In genomic region chr14:61698216-61698980, GRCh38 we compare ENCODE assay signal across 8 cellular contexts. TPM values are rescaled to one million over a fixed set of nuclear protein-coding genes. Genes with fewer than 3 reads are reported as not detected.
DNase-seq lines count a peak whose midpoint lies in the region; ATAC-seq and TF ChIP-seq lines count a peak whose summit lies in the region.

No MANE protein-coding gene starts in this region.

- H2BK5ac ChIP-seq in trophoblast cell (ENCODE audit: low read depth, low read length, poor library complexity): no peak overlapping the region

- H4K8ac ChIP-seq in trophoblast cell (ENCODE audit: low read depth, low read length): no peak overlapping the region

- H2BK12ac ChIP-seq in trophoblast cell (ENCODE audit: low read length): no peak overlapping the region

- H3K79me1 ChIP-seq in trophoblast cell (ENCODE audit: low read length): peaks cover 12% of the 10 kb centered on the region

- ATAC-seq in GM21515 (IDR thresholded peaks at IDR 0.05; ENCODE audit: unreplicated experiment) (no peak), GM18870 (IDR thresholded peaks at IDR 0.05; ENCODE audit: unreplicated experiment) (no peak)

- no peaks in the 10 kb centered on the region for H3F3A ChIP-seq in OCI-LY1 (ENCODE audit: insufficient read depth, low read length)

- no peak overlapping the region for H2AFZ ChIP-seq in OCI-LY1 (ENCODE audit: low read length)
- H2AFZ ChIP-seq in trophoblast cell (ENCODE audit: insufficient read depth, low read length, poor library complexity): no peak overlapping the region

- H3K4me2 ChIP-seq in OCI-LY1 (ENCODE audit: low read length): peak overlapping the region; percentile 84
- peak overlapping the region; percentile 58 for H3K4me2 ChIP-seq in trophoblast cell (ENCODE audit: low read length)

- no peak overlapping the region for H3K14ac ChIP-seq in trophoblast cell (ENCODE audit: low read length)

- H3K4me3 ChIP-seq in GM12864 (ENCODE audit: low read depth, low read length) (peak overlapping the region; percentile 80), OCI-LY1 (ENCODE audit: low read depth, low read length, poor library complexity, severe bottlenecking) (peak overlapping the region; percentile 82), endodermal cell (ENCODE audit: low read length) (peak overlapping the region; percentile 97), trophoblast cell (ENCODE audit: low read depth, low read length) (no peak overlapping the region)

- no peak overlapping the region for H3K18ac ChIP-seq in trophoblast cell (ENCODE audit: low read length)

- H3K36me3 ChIP-seq in OCI-LY1 (ENCODE audit: insufficient read depth, low read length) (peaks cover 20% of the 10 kb centered on the region; the same call in 1 of the 2 replicates), endodermal cell (ENCODE audit: control insufficient read depth, insufficient read depth, low read length) (no peaks in the 10 kb centered on the region), trophoblast cell (ENCODE audit: control insufficient read depth in 1 of 2, insufficient read depth in 2 of 2, low read length in 2 of 2) (no peaks in the 10 kb centered on the region)

- H3K9me3 Mint-ChIP-seq in endodermal cell: no peaks in the 10 kb centered on the region

- H3K9ac ChIP-seq in OCI-LY1 (ENCODE audit: low read length) (peak overlapping the region; percentile 81), endodermal cell (ENCODE audit: extremely low read depth, low read length, poor library complexity, severe bottlenecking) (peak overlapping the region; percentile 86), trophoblast cell (ENCODE audit: low read length) (peak overlapping the region; percentile 47)

- H3K27me3 Mint-ChIP-seq in endodermal cell (ENCODE audit: insufficient read depth): no peaks in the 10 kb centered on the region

- no peak overlapping the region for H2AK5ac ChIP-seq in trophoblast cell (ENCODE audit: low read length)

- no peak for DNase-seq in GM12864 (ENCODE audit: low read depth)
- DNase-seq in endodermal cell: no peak
- DNase-seq in trophoblast cell: no peak
- DNase-seq in NCI-H1048 (lab: John Stamatoyannopoulos, UW): no peak
- DNase-seq in EL: no peak

- H3K23ac ChIP-seq in trophoblast cell (ENCODE audit: low read length): no peak overlapping the region

- H4K20me1 ChIP-seq in OCI-LY1 (ENCODE audit: insufficient read depth, low read length): 0 out of 2 replicates have a peak, but pooled peaks cover 4% of the 10 kb centered on the region

- H3K9me3 ChIP-seq in OCI-LY1 (ENCODE audit: low read length): no peaks in the 10 kb centered on the region
- no peaks in the 10 kb centered on the region for H3K9me3 ChIP-seq in endodermal cell (ENCODE audit: control insufficient read depth, low read length)
- no peaks in the 10 kb centered on the region for H3K9me3 ChIP-seq in trophoblast cell (ENCODE audit: insufficient read depth, low read depth, low read length)

- H3K4ac ChIP-seq in trophoblast cell (ENCODE audit: low read depth, low read length): peak overlapping the region; percentile 99

- no peak overlapping the region for H4K12ac ChIP-seq in trophoblast cell (ENCODE audit: low read depth, low read length)

- H3K27me3 ChIP-seq in OCI-LY1 (ENCODE audit: insufficient read depth, low read length) (no peaks in the 10 kb centered on the region), endodermal cell (ENCODE audit: control insufficient read depth, insufficient read depth, low read length, poor library complexity, severe bottlenecking) (no peaks in the 10 kb centered on the region), trophoblast cell (ENCODE audit: insufficient read depth, low read length) (no peaks in the 10 kb centered on the region)

- H3K4me3 Mint-ChIP-seq in endodermal cell: peak overlapping the region; percentile 96

- no peaks in the 10 kb centered on the region for H3K9me2 ChIP-seq in OCI-LY1 (ENCODE audit: low read depth, low read length)

- H3K79me2 ChIP-seq in OCI-LY1 (ENCODE audit: insufficient read depth, low read length) (peaks cover 80% of the 10 kb centered on the region), trophoblast cell (ENCODE audit: control insufficient read depth, insufficient read depth, low read length, poor library complexity) (peaks cover 20% of the 10 kb centered on the region)

- TF ChIP-seq CTCF in GM12864 (IDR thresholded peaks at IDR 0.05; ENCODE audit: low read depth, low read length, missing control alignments): no peak
- TF ChIP-seq CTCF in OCI-LY1 (IDR thresholded peaks at IDR 0.05; ENCODE audit: low read length): no peak
- no peak for TF ChIP-seq CTCF in endodermal cell (conservative IDR thresholded peaks at IDR 0.05)

- H3K27ac ChIP-seq in OCI-LY1 (ENCODE audit: low read depth, low read length, poor library complexity, severe bottlenecking) (peak overlapping the region; percentile 81), endodermal cell (ENCODE audit: low read depth, low read length) (no peak overlapping the region), trophoblast cell (ENCODE audit: low read depth, low read length) (peak overlapping the region; percentile 48)

- H4K91ac ChIP-seq in trophoblast cell (ENCODE audit: low read depth, low read length): no peak overlapping the region

- peaks cover 53% of the 10 kb centered on the region for H3K4me1 Mint-ChIP-seq in endodermal cell

- 63 to 71% methylated on average over 2 of the region's 2 CpGs for WGBS in endodermal cell (ENCODE audit: insufficient coverage in 1 of 2, insufficient read length in 1 of 2), 2 experiments
- no CpG with 5 or more reads among the region's 2 CpGs for WGBS in trophoblast cell (ENCODE audit: extremely low coverage, insufficient coverage, insufficient read length)

- H3K4me1 ChIP-seq in OCI-LY1 (ENCODE audit: insufficient read depth, low read length, severe bottlenecking) (peaks cover 64% of the 10 kb centered on the region), endodermal cell (ENCODE audit: control insufficient read depth, insufficient read depth, low read length) (peaks cover 3% of the 10 kb centered on the region), trophoblast cell (ENCODE audit: control insufficient read depth in 1 of 2, insufficient read depth in 2 of 2, low read length in 2 of 2) (no peaks in the 10 kb centered on the region)

- peak overlapping the region; percentile 74 for H3K27ac Mint-ChIP-seq in endodermal cell

- H3K36me3 Mint-ChIP-seq in endodermal cell (ENCODE audit: low read depth): no peaks in the 10 kb centered on the region

- H2BK120ac ChIP-seq in trophoblast cell (ENCODE audit: insufficient read depth, low read length, poor library complexity): no peak overlapping the region

RNA-seq across cellular contexts. Expression of gene HIF1A, which starts 3.1 kb away (rescaled TPM):
- total RNA-seq in endodermal cell: 100 to 1,000 TPM; 201 to 227 TPM
- 166 TPM for polyA plus RNA-seq in endodermal cell (2013, experiment 1 of 2)
- polyA plus RNA-seq in endodermal cell (2013, experiment 2 of 2): 178 TPM
- 429 and 461 TPM in 2 replicates for polyA plus RNA-seq in trophoblast cell (2013)
